Comparison of ENCODE assay signal across 9 cellular contexts in the genomic region with DNA sequence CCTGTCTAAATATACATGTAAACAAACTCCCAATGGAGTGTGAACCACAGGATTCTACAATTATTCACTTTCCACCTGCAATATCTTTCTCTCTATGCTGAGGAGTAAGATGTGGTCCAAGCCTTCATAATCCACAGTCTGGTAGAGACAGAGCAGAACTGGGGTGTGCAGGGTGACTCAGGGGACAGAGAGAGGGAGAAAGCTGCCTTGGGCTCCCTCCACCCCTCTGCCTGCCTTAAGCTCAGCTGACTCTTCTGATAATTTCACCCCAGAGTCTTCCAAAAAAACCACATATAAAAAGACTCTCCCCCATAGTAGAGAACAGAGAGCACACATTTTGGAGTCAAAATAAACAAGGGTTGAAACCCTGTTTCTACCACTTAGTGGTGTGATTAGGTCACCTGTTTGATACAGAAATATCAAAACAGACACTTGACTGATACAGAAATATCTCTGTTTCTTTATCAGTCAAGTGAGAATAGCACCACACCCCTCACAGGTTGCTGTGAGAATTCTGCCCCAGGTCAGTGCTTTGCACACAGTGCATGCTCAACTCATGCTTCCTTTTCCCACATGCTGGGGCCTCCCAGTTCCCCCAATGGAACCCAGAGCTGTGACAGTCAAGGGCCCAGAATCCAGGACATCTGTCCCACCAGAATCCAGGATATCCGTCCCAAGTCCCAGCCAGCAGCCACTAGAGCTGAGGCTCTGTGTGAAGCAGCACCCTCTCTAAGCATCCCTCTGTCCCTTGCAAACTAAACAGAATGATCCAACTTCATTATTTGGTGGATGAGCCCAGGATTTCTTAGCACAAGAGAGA. TPM values are rescaled to one million over a fixed set of nuclear protein-coding genes. Genes with fewer than 3 reads are reported as not detected.
DNase-seq lines count a peak whose midpoint lies in the region; ATAC-seq, FAIRE-seq and TF ChIP-seq lines count a peak whose summit lies in the region.
"Had no signal": no experiment of that assay in that cellular context is flagged by ENCODE, and none has a peak within 500 bp of the region (broad histone marks: within the 10 kb centered on the region; RNA-seq: fewer than 3 reads in every experiment).

No MANE protein-coding gene starts in this region.

- no peaks in the 10 kb centered on the region; a peak in 1 of 5 replicates for H3K27me3 ChIP-seq in K562 (ENCODE audit: control insufficient read depth in 2 of 2, insufficient read depth in 2 of 2, low read length in 2 of 2)

- TF ChIP-seq RAD21 in K562 (CRISPR knock-in tag; conservative IDR thresholded peaks at IDR 0.05 in 1 of 2, IDR thresholded peaks at IDR 0.05 in 1 of 2): no peak

- H3K9ac ChIP-seq in K562 (ENCODE audit: insufficient read depth in 1 of 2, low read depth in 2 of 2, low read length in 2 of 2): peak overlapping the region; percentile 53 to 69; a peak in 3 of 4 replicates

- H2AFZ ChIP-seq in K562 (ENCODE audit: low read depth, low read length): 0 out of 2 replicates have a peak overlapping the region, but pooled peaks have one; percentile 14

- H3K4me1 Mint-ChIP-seq in WTC11: peaks cover 26% of the 10 kb centered on the region

- DNase-seq in stimulated activated CD4-positive, alpha-beta T cell treated with anti-CD3 and anti-CD28 coated beads, Interleukin-12 subunit alpha, Interleukin-12 subunit beta, amount 100 ng/mL, for 48 hours (ENCODE audit: low read depth in 2 of 3, low spot score in 1 of 3): peak in 2 of 3 donors; percentile 11 to 22
- no peak for DNase-seq in stimulated activated CD4-positive, alpha-beta T cell treated with anti-CD3 and anti-CD28 coated beads, Interleukin-2, amount 100 ng/mL, for 48 hours
- peak in 2 of 4 experiments; percentile 42 to 52 for DNase-seq in K562 (ENCODE audit: extremely low read depth in 1 of 4, low spot score in 3 of 4)
- DNase-seq in urothelium cell line (ENCODE audit: low spot score): peak; percentile 1
- no peak for DNase-seq in T1000 (lab: John Stamatoyannopoulos, UW)
- no peak for DNase-seq in WTC11 (ENCODE audit: low spot score)
- DNase-seq: Caco-2 had no signal

- H3K4me2 ChIP-seq in K562 (ENCODE audit: insufficient read depth, low read length): peak overlapping the region; percentile 69

- no peak for TF ChIP-seq EP300 in K562 (IDR thresholded peaks at IDR 0.05; ENCODE audit: low read length)

- ATAC-seq in HG03521 (IDR thresholded peaks at IDR 0.05; ENCODE audit: unreplicated experiment) (peak; percentile 39), K562 (peak; percentile 32), WTC11 (no peak), HG03571 (IDR thresholded peaks at IDR 0.05; ENCODE audit: unreplicated experiment) (no peak)

- CTCF ChIA-PET in K562 (lab: Yijun Ruan, JAX; ENCODE audit: low intra/inter-chr PET ratio) (no interaction called here), WTC11 (lab: Charles Lee) (interaction anchor here (1.1 to 2.4 kb wide), 4 partner anchors 8 to 79 kb away, joined by 4 to 28 read pairs (median 8); no protein-coding TSS in a partner anchor)

- peaks cover 7% of the 10 kb centered on the region for H3K27me3 Mint-ChIP-seq in WTC11 (ENCODE audit: low read depth)

- H3K9me1 ChIP-seq in K562 (ENCODE audit: control insufficient read depth, insufficient read depth, low read length): no peaks in the 10 kb centered on the region

- peaks cover 21 to 38% of the 10 kb centered on the region in 2 experiments for H3K4me1 ChIP-seq in K562 (replicated peaks in 1 of 2; ENCODE audit: control insufficient read depth in 2 of 2, insufficient read depth in 2 of 2, low read length in 2 of 2)
- H3K4me1 ChIP-seq: Caco-2 had no signal

- H3K9me3 ChIP-seq in K562 (replicated peaks; ENCODE audit: control insufficient read depth, insufficient read depth, low read depth, low read length): no peaks in the 10 kb centered on the region
- H3K9me3 ChIP-seq: Caco-2 had no signal

- intact Hi-C loops in K562 (cut with micrococcal nuclease): no loop called here

- no peak for TF ChIP-seq POLR2A in K562 (conservative IDR thresholded peaks at IDR 0.05)

- no peaks in the 10 kb centered on the region for H3K36me3 Mint-ChIP-seq in WTC11

- no peak overlapping the region for H3K4me3 Mint-ChIP-seq in WTC11

- H3K79me2 ChIP-seq in K562 (ENCODE audit: control insufficient read depth, insufficient read depth, low read length): no peaks in the 10 kb centered on the region

- H3K27ac Mint-ChIP-seq in WTC11: no peak overlapping the region

- H3K27ac ChIP-seq in K562 (ENCODE audit: extremely low read depth, low read depth, low read length): peak overlapping the region; percentile 63; the same call in 2 of the 3 replicates

- no TSS peak for BruUV-seq in K562 (replicated peaks; lab: Mats Ljungman, UMichigan)

- FAIRE-seq in K562 (lab: Jason Lieb, UNC) (peak; percentile 66), urothelium cell line (lab: Jason Lieb, UNC) (no peak)

- WGBS in K562 (ENCODE audit: insufficient coverage, low coverage, missing lambda C conversion rate): 46% methylated on average over 1 of the region's 1 CpG

- TF ChIP-seq CTCF in K562 (IDR thresholded peaks at IDR 0.05 in 2 of 3, conservative IDR thresholded peaks at IDR 0.05 in 1 of 3; ENCODE audit: insufficient read depth in 2 of 3, low read depth in 1 of 3, low read length in 3 of 3) (no peak), WTC11 (IDR thresholded peaks at IDR 0.05) (no peak)

- POLR2A ChIA-PET in K562 (lab: Yijun Ruan, JAX): interaction anchor here (1.0 to 2.4 kb wide), 4 partner anchors 11 to 18 kb away, joined by 3 to 10 read pairs (median 4); no protein-coding TSS in a partner anchor
- POLR2A ChIA-PET in WTC11 (lab: Charles Lee): no interaction called here

- no peaks in the 10 kb centered on the region for H3K9me3 Mint-ChIP-seq in WTC11

- in situ Hi-C loops in K562 (cut with MboI): no loop called here

- no peaks in the 10 kb centered on the region for H4K20me1 ChIP-seq in K562 (replicated peaks; ENCODE audit: control insufficient read depth, insufficient read depth, low read length)

- no peaks in the 10 kb centered on the region for H3K36me3 ChIP-seq in K562 (ENCODE audit: control insufficient read depth, insufficient read depth, low read length)

- no peak overlapping the region for H3K4me3 ChIP-seq in K562

RNA-seq across cellular contexts. Expression of gene TREML2, which starts 1.3 kb away (rescaled TPM):
- 1.7 and 1.9 TPM in 2 replicates for total RNA-seq in K562 (2011; cell fraction: chromatin; rRNA removed; ENCODE audit: low replicate concordance)
- total RNA-seq in K562 (2011; cell fraction: nucleolus; rRNA removed): 2.0 and 4.3 TPM in 2 replicates
- 3.6 and 4.0 TPM in 2 replicates for total RNA-seq in K562 (2011; cell fraction: nucleoplasm; rRNA removed)
- 1.8 and 2.6 TPM in 2 replicates for total RNA-seq in K562 (2014; rRNA removed)
- 1.2 and 1.4 TPM in 2 replicates for total RNA-seq in K562 (2014; rRNA removed; fragmentation: Illumina TruSeq; extraction: Trizol)
- total RNA-seq in K562 (2015; rRNA removed; fragmentation: Illumina TruSeq; extraction: Trizol): 0.62 and 0.64 TPM in 2 replicates
- total RNA-seq in K562 (2021): 1.9 and 2.2 TPM in 2 replicates
- polyA plus RNA-seq in K562 (2011; rRNA removed): 0.34 and 0.86 TPM in 2 replicates
- polyA plus RNA-seq in K562 (2011; cell fraction: cytosol; rRNA removed): 0.34 and 1.5 TPM in 2 replicates
- 0.11 and 0.46 TPM in 2 replicates for polyA plus RNA-seq in K562 (2011; cell fraction: nucleus; rRNA removed)
- 2.1 and 7.3 TPM in 2 replicates for polyA plus RNA-seq in K562 (2012)
- polyA plus RNA-seq in K562 (2014; fragmentation: Illumina TruSeq; extraction: Trizol): 2.9 and 3.3 TPM in 2 replicates
- under 1 TPM; 0.20 to 0.27 TPM for polyA plus RNA-seq in K562 (2014; fragmentation: Nextera tagmentation; extraction: Ambion mirVana)
- polyA plus RNA-seq in K562 (2014; rRNA removed): 1.3 and 1.6 TPM in 2 replicates
- polyA minus RNA-seq in K562 (2011; rRNA and poly(A)+ RNA removed): 0.39 and 1.2 TPM in 2 replicates
- 0.76 TPM in 1 of 2 replicates, not detected in the other for polyA minus RNA-seq in K562 (2011; cell fraction: cytosol; rRNA and poly(A)+ RNA removed)
- 0.11 and 0.54 TPM in 2 replicates for polyA minus RNA-seq in K562 (2011; cell fraction: nucleus; rRNA and poly(A)+ RNA removed)
- total RNA-seq in WTC11 (2021): 0.09 to 0.15 TPM (median 0.09 TPM) in 3 replicates
- total RNA-seq: Caco-2 had no signal

RNA-seq across cellular contexts. Expression of gene TREML4, which starts 28.5 kb away (rescaled TPM):
- total RNA-seq in K562 (2011; cell fraction: chromatin; rRNA removed; ENCODE audit: low replicate concordance): not detected in 2 replicates
- total RNA-seq in K562 (2011; cell fraction: nucleolus; rRNA removed): not detected in 2 replicates
- total RNA-seq in K562 (2011; cell fraction: nucleoplasm; rRNA removed): not detected in 2 replicates
- total RNA-seq in K562 (2014; rRNA removed) (not detected in 2 replicates), K562 (2014; rRNA removed; fragmentation: Illumina TruSeq; extraction: Trizol) (not detected in 2 replicates), K562 (2015; rRNA removed; fragmentation: Illumina TruSeq; extraction: Trizol) (not detected in 2 replicates), K562 (2021) (not detected in 2 replicates), WTC11 (2021) (not detected in 3 replicates)
- polyA plus RNA-seq in K562 (2011; rRNA removed) (not detected in 2 replicates), K562 (2014; fragmentation: Illumina TruSeq; extraction: Trizol) (not detected in 2 replicates), K562 (2014; fragmentation: Nextera tagmentation; extraction: Ambion mirVana) (not detected), K562 (2014; rRNA removed) (not detected in 2 replicates)
- polyA plus RNA-seq in K562 (2011; cell fraction: cytosol; rRNA removed): not detected in 2 replicates
- not detected in 2 replicates for polyA plus RNA-seq in K562 (2011; cell fraction: nucleus; rRNA removed)
- not detected in 2 replicates for polyA plus RNA-seq in K562 (2012)
- not detected in 2 replicates for polyA minus RNA-seq in K562 (2011; rRNA and poly(A)+ RNA removed)
- not detected in 2 replicates for polyA minus RNA-seq in K562 (2011; cell fraction: cytosol; rRNA and poly(A)+ RNA removed)
- not detected in 2 replicates for polyA minus RNA-seq in K562 (2011; cell fraction: nucleus; rRNA and poly(A)+ RNA removed)
- total RNA-seq: Caco-2 had no signal

RNA-seq across cellular contexts. Expression of gene TREM2, which starts 36.7 kb away (rescaled TPM):
- not detected in 2 replicates for total RNA-seq in K562 (2011; cell fraction: chromatin; rRNA removed; ENCODE audit: low replicate concordance)
- total RNA-seq in K562 (2011; cell fraction: nucleolus; rRNA removed): not detected in 2 replicates
- not detected in 2 replicates for total RNA-seq in K562 (2011; cell fraction: nucleoplasm; rRNA removed)
- total RNA-seq in K562 (2014; rRNA removed) (not detected in 2 replicates), K562 (2014; rRNA removed; fragmentation: Illumina TruSeq; extraction: Trizol) (not detected in 2 replicates), K562 (2015; rRNA removed; fragmentation: Illumina TruSeq; extraction: Trizol) (not detected in 2 replicates), K562 (2021) (not detected in 2 replicates), WTC11 (2021) (0.18 TPM in 1 of 3 replicates, not detected in the others)
- polyA plus RNA-seq in K562 (2011; rRNA removed) (not detected in 2 replicates), K562 (2014; fragmentation: Illumina TruSeq; extraction: Trizol) (not detected in 2 replicates), K562 (2014; fragmentation: Nextera tagmentation; extraction: Ambion mirVana) (not detected), K562 (2014; rRNA removed) (not detected in 2 replicates)
- polyA plus RNA-seq in K562 (2011; cell fraction: cytosol; rRNA removed): not detected in 2 replicates
- not detected in 2 replicates for polyA plus RNA-seq in K562 (2011; cell fraction: nucleus; rRNA removed)
- not detected in 2 replicates for polyA plus RNA-seq in K562 (2012)
- polyA minus RNA-seq in K562 (2011; rRNA and poly(A)+ RNA removed): not detected in 2 replicates
- polyA minus RNA-seq in K562 (2011; cell fraction: cytosol; rRNA and poly(A)+ RNA removed): not detected in 2 replicates
- not detected in 2 replicates for polyA minus RNA-seq in K562 (2011; cell fraction: nucleus; rRNA and poly(A)+ RNA removed)
- total RNA-seq: Caco-2 had no signal

RNA-seq across cellular contexts. Expression of gene TREML1, which starts 45.5 kb away (rescaled TPM):
- total RNA-seq in K562 (2011; cell fraction: chromatin; rRNA removed; ENCODE audit: low replicate concordance): not detected in 2 replicates
- not detected in 2 replicates for total RNA-seq in K562 (2011; cell fraction: nucleolus; rRNA removed)
- total RNA-seq in K562 (2011; cell fraction: nucleoplasm; rRNA removed): not detected in 2 replicates
- not detected in 2 replicates for total RNA-seq in K562 (2014; rRNA removed)
- not detected in 2 replicates for total RNA-seq in K562 (2014; rRNA removed; fragmentation: Illumina TruSeq; extraction: Trizol)
- not detected in 2 replicates for total RNA-seq in K562 (2015; rRNA removed; fragmentation: Illumina TruSeq; extraction: Trizol)
- total RNA-seq in K562 (2021): not detected in 2 replicates
- polyA plus RNA-seq in K562 (2011; rRNA removed): not detected in 2 replicates
- polyA plus RNA-seq in K562 (2011; cell fraction: cytosol; rRNA removed): not detected in 2 replicates
- not detected in 2 replicates for polyA plus RNA-seq in K562 (2011; cell fraction: nucleus; rRNA removed)
- not detected in 2 replicates for polyA plus RNA-seq in K562 (2012)
- polyA plus RNA-seq in K562 (2014; fragmentation: Illumina TruSeq; extraction: Trizol): not detected in 2 replicates
- not detected for polyA plus RNA-seq in K562 (2014; fragmentation: Nextera tagmentation; extraction: Ambion mirVana)
- polyA plus RNA-seq in K562 (2014; rRNA removed): not detected in 2 replicates
- not detected in 2 replicates for polyA minus RNA-seq in K562 (2011; rRNA and poly(A)+ RNA removed)
- polyA minus RNA-seq in K562 (2011; cell fraction: cytosol; rRNA and poly(A)+ RNA removed): not detected in 2 replicates
- not detected in 2 replicates for polyA minus RNA-seq in K562 (2011; cell fraction: nucleus; rRNA and poly(A)+ RNA removed)
- total RNA-seq in WTC11 (2021): 0.27 TPM in 1 of 3 replicates, not detected in the others
- total RNA-seq: Caco-2 had no signal

Comparison
In these comparisons a context has a peak if more than half of its experiments do, and no peak if none do; other contexts are left out.
1. DNase-seq: peak in stimulated activated CD4-positive, alpha-beta T cell treated with anti-CD3 and anti-CD28 coated beads, Interleukin-12 subunit alpha, Interleukin-12 subunit beta, amount 100 ng/mL, for 48 hours (2 of 3) and urothelium cell line (single experiment); none in stimulated activated CD4-positive, alpha-beta T cell treated with anti-CD3 and anti-CD28 coated beads, Interleukin-2, amount 100 ng/mL, for 48 hours (0 of 2), T1000 (single experiment) and WTC11 (single experiment).
2. ATAC-seq: peak in HG03521 (single experiment) and K562 (single experiment); none in WTC11 (single experiment) and HG03571 (single experiment).